ENCODE assay signal across 10 cellular contexts in the genomic region with DNA sequence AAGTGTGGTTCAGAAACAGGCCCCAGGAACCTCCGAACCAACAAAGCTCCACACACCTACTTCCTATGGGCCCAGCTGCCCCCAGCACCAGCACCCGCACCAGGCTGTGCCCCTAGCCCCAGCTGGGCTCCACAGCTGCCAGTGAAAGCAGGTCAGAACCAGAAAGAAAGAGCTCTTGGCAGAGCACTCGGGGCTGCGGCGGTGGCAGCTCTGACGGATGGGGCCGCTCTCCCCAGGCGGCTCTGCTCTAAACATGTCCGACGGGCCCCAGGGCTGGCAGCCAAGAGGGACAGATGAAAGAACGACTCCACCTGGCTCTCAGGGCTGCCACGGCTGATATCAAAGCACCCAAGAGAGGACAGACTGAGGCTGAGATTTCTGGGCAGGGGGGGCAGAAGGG. TPM values are rescaled to one million over a fixed set of nuclear protein-coding genes. Genes with fewer than 3 reads are reported as not detected.
DNase-seq lines count a peak whose midpoint lies in the region; FAIRE-seq and TF ChIP-seq lines count a peak whose summit lies in the region.
"Had no signal": no experiment of that assay in that cellular context is flagged by ENCODE, and none has a peak within 500 bp of the region (broad histone marks: within the 10 kb centered on the region; RNA-seq: fewer than 3 reads in every experiment).

No MANE protein-coding gene starts in this region.

- H3K27me3 ChIP-seq in BLaER1 (no peaks in the 10 kb centered on the region), ectodermal cell (ENCODE audit: control insufficient read depth, insufficient read depth, low read length, poor library complexity, severe bottlenecking) (no peaks in the 10 kb centered on the region), neural progenitor cell (no peaks in the 10 kb centered on the region)
- H3K27me3 ChIP-seq in effector memory CD4-positive, alpha-beta T cell (replicated peaks; ENCODE audit: control insufficient read depth, insufficient read depth, low read length, poor library complexity, severe bottlenecking), result no peaks in the 10 kb centered on the region

- H2AFZ ChIP-seq in neural progenitor cell (replicated peaks), result no peak overlapping the region

- H3K27ac ChIP-seq in BLaER1 (peak overlapping the region; percentile 39; the same call in 1 of the 2 replicates), ectodermal cell (ENCODE audit: insufficient read depth, low read depth, low read length, poor library complexity, severe bottlenecking) (peak overlapping the region; percentile 79), neural progenitor cell (peak overlapping the region; percentile 29)
- H3K27ac ChIP-seq in effector memory CD4-positive, alpha-beta T cell (ENCODE audit: insufficient read depth, low read length, poor library complexity, severe bottlenecking), result no peak overlapping the region

- peak overlapping the region; percentile 85 for H3K27ac Mint-ChIP-seq in neural progenitor cell

- H3K4me2 ChIP-seq in BLaER1 (no peak overlapping the region), neural progenitor cell (peak overlapping the region; percentile 26)

- H3K9me3 ChIP-seq in BLaER1 (no peaks in the 10 kb centered on the region), ectodermal cell (ENCODE audit: control insufficient read depth, low read length) (no peaks in the 10 kb centered on the region), neural progenitor cell (ENCODE audit: low read depth) (no peaks in the 10 kb centered on the region)
- no peaks in the 10 kb centered on the region for H3K9me3 ChIP-seq in effector memory CD4-positive, alpha-beta T cell (ENCODE audit: control insufficient read depth, low read length)
- H3K9me3 ChIP-seq: Caco-2 had no signal

- H3K79me2 ChIP-seq in neural progenitor cell (ENCODE audit: low read depth), result no peaks in the 10 kb centered on the region

- H3K4me1 Mint-ChIP-seq in neural progenitor cell, result peaks cover 52% of the 10 kb centered on the region

- peak; percentile 88 to 90 for DNase-seq in NCI-H2081 (lab: John Stamatoyannopoulos, UW)
- no peak for DNase-seq in neural progenitor cell (ENCODE audit: low spot score)
- DNase-seq in GM12892 (ENCODE audit: insufficient read length), result no peak
- no peak for DNase-seq in activated naive CD4-positive, alpha-beta T cell treated with Interleukin-2 at 50 U/mL for 16 hours
- no peak for DNase-seq in effector memory CD4-positive, alpha-beta T cell
- DNase-seq in RCC 7860 (ENCODE audit: low spot score), result no peak

- H4K20me1 ChIP-seq in BLaER1 (no peaks in the 10 kb centered on the region), neural progenitor cell (ENCODE audit: low read depth) (no peaks in the 10 kb centered on the region)

- peaks cover 5% of the 10 kb centered on the region for H3K27me3 Mint-ChIP-seq in neural progenitor cell (ENCODE audit: insufficient read depth, low read depth)

- H3K4me1 ChIP-seq in BLaER1 (peaks cover 56% of the 10 kb centered on the region), ectodermal cell (ENCODE audit: control insufficient read depth, insufficient read depth, low read length) (peaks cover 22% of the 10 kb centered on the region), neural progenitor cell (peaks cover 23% of the 10 kb centered on the region)
- H3K4me1 ChIP-seq in effector memory CD4-positive, alpha-beta T cell (ENCODE audit: control insufficient read depth, insufficient read depth, low read length, poor library complexity, severe bottlenecking), result peaks cover 9% of the 10 kb centered on the region
- H3K4me1 ChIP-seq: Caco-2 had no signal

- TF ChIP-seq POLR2A in GM12892 (IDR thresholded peaks at IDR 0.05; ENCODE audit: low read depth, low read length), result no peak

- TF ChIP-seq CTCF in neural progenitor cell (IDR thresholded peaks at IDR 0.05), result no peak

- no peaks in the 10 kb centered on the region for H3K36me3 Mint-ChIP-seq in neural progenitor cell

- no peak overlapping the region for H3K4me3 ChIP-seq in BLaER1
- no peak overlapping the region for H3K4me3 ChIP-seq in ectodermal cell (ENCODE audit: insufficient read depth, low read depth, low read length)
- H3K4me3 ChIP-seq in neural progenitor cell, result no peak overlapping the region
- no peak overlapping the region for H3K4me3 ChIP-seq in effector memory CD4-positive, alpha-beta T cell (ENCODE audit: insufficient read depth, low read depth, low read length, poor library complexity, severe bottlenecking)

- H3K36me3 ChIP-seq in BLaER1 (no peaks in the 10 kb centered on the region), ectodermal cell (ENCODE audit: control insufficient read depth, insufficient read depth, low read length) (no peaks in the 10 kb centered on the region), neural progenitor cell (no peaks in the 10 kb centered on the region)
- H3K36me3 ChIP-seq in effector memory CD4-positive, alpha-beta T cell (ENCODE audit: control insufficient read depth, insufficient read depth, low read length), result no peaks in the 10 kb centered on the region

- H3K4me3 Mint-ChIP-seq in neural progenitor cell, result peak overlapping the region; percentile 67

- no peaks in the 10 kb centered on the region for H3K9me3 Mint-ChIP-seq in neural progenitor cell

- FAIRE-seq in GM12892 (lab: Jason Lieb, UNC) (no peak), RCC 7860 (lab: Jason Lieb, UNC) (no peak)
- FAIRE-seq: H54 had no signal

- peaks cover 9% of the 10 kb centered on the region for H3F3A ChIP-seq in neural progenitor cell (ENCODE audit: low read depth)

- H3K9ac ChIP-seq in BLaER1 (peak overlapping the region; percentile 11; the same call in 1 of the 2 replicates), neural progenitor cell (no peak overlapping the region)

- 82 to 87% methylated on average over 12 of the region's 12 CpGs for WGBS in ectodermal cell, 2 experiments

RNA-seq across cellular contexts. Expression of a gene that starts 25.7 kb away (rescaled TPM):
- polyA plus RNA-seq in ectodermal cell (2013, experiment 1 of 4), result 26.7 TPM
- 23.9 TPM for polyA plus RNA-seq in ectodermal cell (2013, experiment 2 of 4)
- polyA plus RNA-seq in ectodermal cell (2013, experiment 3 of 4), result 24.1 TPM
- polyA plus RNA-seq in ectodermal cell (2013, experiment 4 of 4), result 25.4 TPM
- total RNA-seq in neural progenitor cell (ENCODE audit: low replicate concordance), result 6.7 and 27.9 TPM in 2 replicates
- 2.0 TPM for polyA plus RNA-seq in GM12892 (2012; ENCODE audit: missing spikeins)

RNA-seq across cellular contexts. Expression of a gene that starts 39.3 kb away (rescaled TPM):
- 29.3 TPM for polyA plus RNA-seq in ectodermal cell (2013, experiment 1 of 4)
- 30.3 TPM for polyA plus RNA-seq in ectodermal cell (2013, experiment 2 of 4)
- polyA plus RNA-seq in ectodermal cell (2013, experiment 3 of 4), result 27.2 TPM
- polyA plus RNA-seq in ectodermal cell (2013, experiment 4 of 4), result 27.2 TPM
- 13.7 and 35.0 TPM in 2 replicates for total RNA-seq in neural progenitor cell (ENCODE audit: low replicate concordance)
- 8.6 TPM for polyA plus RNA-seq in GM12892 (2012; ENCODE audit: missing spikeins)

Comparison
In these comparisons a context has a peak if more than half of its experiments do, and no peak if none do; other contexts are left out.
1. DNase-seq: peak in NCI-H2081 (2 of 2); none in neural progenitor cell (single experiment), GM12892 (single experiment), activated naive CD4-positive, alpha-beta T cell treated with Interleukin-2 at 50 U/mL for 16 hours (single experiment), effector memory CD4-positive, alpha-beta T cell (0 of 3) and RCC 7860 (single experiment).